In the genomic region with DNA sequence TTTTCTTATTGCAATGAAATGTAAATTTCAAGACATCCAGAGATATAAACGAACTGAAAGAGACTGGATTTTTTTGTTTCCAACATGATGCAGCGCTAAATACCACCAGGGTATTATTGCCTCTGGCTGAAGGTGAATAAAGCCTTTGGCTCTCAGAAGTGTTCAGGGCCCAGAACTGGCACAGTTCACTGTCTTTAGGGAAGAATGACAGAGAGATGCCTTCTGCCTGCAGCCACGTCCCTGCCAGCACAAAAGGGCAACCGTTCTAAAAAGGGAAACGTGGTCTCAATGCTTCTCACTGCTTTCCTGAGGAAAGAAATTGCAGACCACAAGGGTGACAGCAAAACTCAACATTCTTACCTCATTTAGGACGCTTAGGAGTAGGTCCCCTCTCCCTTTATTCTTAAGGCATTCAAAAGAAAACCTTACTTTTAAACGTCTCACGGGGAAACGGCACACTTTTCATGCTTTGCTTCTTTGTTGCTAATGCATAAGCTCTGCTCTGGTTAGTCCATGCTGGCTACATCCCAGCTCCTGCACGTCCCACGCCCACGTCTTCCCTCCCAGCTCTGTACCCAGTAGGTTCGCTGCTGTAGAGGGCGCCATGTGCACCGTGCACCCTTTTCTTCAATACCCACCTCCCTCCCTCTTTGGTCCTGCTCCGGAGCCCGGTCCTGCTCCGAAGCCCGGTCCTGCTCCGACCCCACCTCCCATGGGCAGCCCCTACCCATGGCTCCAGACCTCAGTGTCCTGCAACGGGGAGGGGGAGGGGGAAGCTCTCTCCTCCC, we compare ENCODE assay signal across 18 cellular contexts.
DNase-seq lines count a peak whose midpoint lies in the region; ATAC-seq and TF ChIP-seq lines count a peak whose summit lies in the region.
"Had no signal": no experiment of that assay in that cellular context is flagged by ENCODE, and none has a peak within 500 bp of the region (broad histone marks: within the 10 kb centered on the region; RNA-seq: fewer than 3 reads in every experiment).

No MANE protein-coding gene starts in this region.

- intact Hi-C loops in esophagus muscularis mucosa (cut with DNase I), result no loop called here

- 38% methylated on average over 21 of the region's 21 CpGs for WGBS in esophagus muscularis mucosa
- 32 to 44% methylated on average over 21 of the region's 21 CpGs for WGBS in tibial nerve, 2 donors

- H3K36me3 ChIP-seq in esophagus muscularis mucosa (no peaks in the 10 kb centered on the region), tibial nerve (no peaks in the 10 kb centered on the region)
- H3K36me3 ChIP-seq: colonic mucosa had no signal

- TF ChIP-seq POLR2A in esophagus muscularis mucosa (IDR thresholded peaks at IDR 0.05; ENCODE audit: low read depth) (no peak), tibial nerve (IDR thresholded peaks at IDR 0.05) (no peak)

- DNase-seq in NCI-H2171 treated with DMSO at 0.1 percent for 48 hours (lab: John Stamatoyannopoulos, UW), result peak; percentile 31
- no peak for DNase-seq in NCI-H2171 (lab: John Stamatoyannopoulos, UW)
- DNase-seq in NCI-H2107 treated with DMSO at 0.1 percent for 48 hours (lab: John Stamatoyannopoulos, UW; ENCODE audit: unreplicated experiment), result peak; percentile 53
- DNase-seq in esophagus muscularis mucosa (ENCODE audit: extremely low spot score), result peak; percentile 91
- peak; percentile 33 for DNase-seq in retina
- no peak for DNase-seq in tibial nerve (ENCODE audit: low spot score in 2 of 2)
- DNase-seq in GM13977 (ENCODE audit: low spot score), result no peak
- DNase-seq: 8988T; activated naive CD8-positive, alpha-beta T cell treated with anti-CD3 and anti-CD28 coated beads for 36 hours; Calu3; colonic mucosa; GOT3; kidney; NCI-H2081; small intestine had no signal

- H3K27me3 ChIP-seq in esophagus muscularis mucosa, result no peaks in the 10 kb centered on the region
- H3K27me3 ChIP-seq in tibial nerve, result no peaks in the 10 kb centered on the region
- H3K27me3 ChIP-seq: colonic mucosa had no signal

- peaks cover 7 to 20% (median 9%) of the 10 kb centered on the region in 4 donors for H3K4me1 ChIP-seq in esophagus muscularis mucosa
- peaks cover 0 to 6% (median 0%) of the 10 kb centered on the region in 4 donors for H3K4me1 ChIP-seq in tibial nerve
- H3K4me1 ChIP-seq: colonic mucosa had no signal

- TF ChIP-seq EP300 in esophagus muscularis mucosa (IDR thresholded peaks at IDR 0.05) (no peak), tibial nerve (IDR thresholded peaks at IDR 0.05) (no peak)

- in situ Hi-C loops in GM13977 (cut with MboI; ENCODE audit: low pct_unique_long_range_greater_than_20kb, low sequenced_read_pairs, unreplicated experiment), result no loop called here

- H3K4me3 ChIP-seq in esophagus muscularis mucosa (no peak overlapping the region), tibial nerve (no peak overlapping the region)
- H3K4me3 ChIP-seq: colonic mucosa, GM12878 had no signal

- no peaks in the 10 kb centered on the region for H3K9me3 ChIP-seq in esophagus muscularis mucosa
- no peaks in the 10 kb centered on the region for H3K9me3 ChIP-seq in tibial nerve
- H3K9me3 ChIP-seq: colonic mucosa had no signal

- TF ChIP-seq CTCF in esophagus muscularis mucosa (IDR thresholded peaks at IDR 0.05) (no peak), tibial nerve (IDR thresholded peaks at IDR 0.05) (no peak), GM13977 (IDR thresholded peaks at IDR 0.05; ENCODE audit: extremely low read depth, insufficient read depth, missing control alignments) (no peak)

- H3K27ac ChIP-seq in esophagus muscularis mucosa (replicated peaks in 1 of 4) (no peak overlapping the region), tibial nerve (no peak overlapping the region)
- H3K27ac ChIP-seq: colonic mucosa had no signal

- no peak for ATAC-seq in HG02642 (IDR thresholded peaks at IDR 0.05; ENCODE audit: poor library complexity, unreplicated experiment)
- ATAC-seq: GM12878, Panc1 had no signal

Comparison
In these comparisons a context has a peak if more than half of its experiments do, and no peak if none do; other contexts are left out.
1. DNase-seq: peak in NCI-H2171 treated with DMSO at 0.1 percent for 48 hours (single experiment), NCI-H2107 treated with DMSO at 0.1 percent for 48 hours (single experiment), esophagus muscularis mucosa (single experiment) and retina (single experiment); none in NCI-H2171 (single experiment), tibial nerve (0 of 2) and GM13977 (single experiment).